In the genomic region with DNA sequence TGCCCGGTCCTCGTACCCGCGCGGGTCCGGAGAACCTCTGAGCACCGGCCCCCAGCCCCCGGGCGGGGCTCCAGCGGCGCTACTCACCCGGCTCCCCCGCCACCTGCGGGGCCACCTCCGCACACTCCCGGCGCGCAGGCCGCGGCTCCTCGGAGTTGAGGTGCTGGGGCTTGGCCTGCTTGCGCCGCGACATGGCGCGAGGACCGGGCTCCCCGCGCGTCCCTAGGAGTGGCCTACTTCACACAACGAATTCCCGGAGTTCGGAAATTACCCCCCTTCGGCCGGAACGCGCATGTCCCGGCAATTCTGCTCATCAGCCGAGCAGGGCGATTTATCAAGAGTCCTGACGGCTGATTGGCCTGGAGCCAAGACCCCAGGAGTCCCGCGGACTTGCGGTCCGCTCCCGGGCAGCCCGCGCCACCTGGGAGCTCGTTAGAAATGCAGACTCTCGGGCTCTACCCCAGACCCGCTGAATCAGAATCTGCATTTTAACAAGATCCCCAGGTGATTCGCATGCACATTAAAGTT, we compare ENCODE assay signal across 1 cellular context.
A peak's percentile ranks its signal among the peaks of the same experiment; 100 is the strongest.
TF ChIP-seq lines count a peak whose summit lies in the region.

No MANE protein-coding gene starts in this region.

TF ChIP-seq in HEK293, 187 proteins besides CTCF, POLR2A, EP300 and RAD21 (continued from another document and continues in another):
- TF ChIP-seq, protein P1, sequence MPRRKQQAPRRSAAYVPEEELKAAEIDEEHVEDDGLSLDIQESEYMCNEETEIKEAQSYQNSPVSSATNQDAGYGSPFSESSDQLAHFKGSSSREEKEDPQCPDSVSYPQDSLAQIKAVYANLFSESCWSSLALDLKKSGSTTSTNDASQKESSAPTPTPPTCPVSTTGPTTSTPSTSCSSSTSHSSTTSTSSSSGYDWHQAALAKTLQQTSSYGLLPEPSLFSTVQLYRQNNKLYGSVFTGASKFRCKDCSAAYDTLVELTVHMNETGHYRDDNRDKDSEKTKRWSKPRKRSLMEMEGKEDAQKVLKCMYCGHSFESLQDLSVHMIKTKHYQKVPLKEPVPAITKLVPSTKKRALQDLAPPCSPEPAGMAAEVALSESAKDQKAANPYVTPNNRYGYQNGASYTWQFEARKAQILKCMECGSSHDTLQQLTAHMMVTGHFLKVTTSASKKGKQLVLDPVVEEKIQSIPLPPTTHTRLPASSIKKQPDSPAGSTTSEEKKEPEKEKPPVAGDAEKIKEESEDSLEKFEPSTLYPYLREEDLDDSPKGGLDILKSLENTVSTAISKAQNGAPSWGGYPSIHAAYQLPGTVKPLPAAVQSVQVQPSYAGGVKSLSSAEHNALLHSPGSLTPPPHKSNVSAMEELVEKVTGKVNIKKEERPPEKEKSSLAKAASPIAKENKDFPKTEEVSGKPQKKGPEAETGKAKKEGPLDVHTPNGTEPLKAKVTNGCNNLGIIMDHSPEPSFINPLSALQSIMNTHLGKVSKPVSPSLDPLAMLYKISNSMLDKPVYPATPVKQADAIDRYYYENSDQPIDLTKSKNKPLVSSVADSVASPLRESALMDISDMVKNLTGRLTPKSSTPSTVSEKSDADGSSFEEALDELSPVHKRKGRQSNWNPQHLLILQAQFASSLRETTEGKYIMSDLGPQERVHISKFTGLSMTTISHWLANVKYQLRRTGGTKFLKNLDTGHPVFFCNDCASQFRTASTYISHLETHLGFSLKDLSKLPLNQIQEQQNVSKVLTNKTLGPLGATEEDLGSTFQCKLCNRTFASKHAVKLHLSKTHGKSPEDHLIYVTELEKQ (tag by site-specific recombination; IDR thresholded peaks at IDR 0.05; ENCODE audit: borderline replicate concordance) = peak; percentile 95
- TF ChIP-seq, protein P2, sequence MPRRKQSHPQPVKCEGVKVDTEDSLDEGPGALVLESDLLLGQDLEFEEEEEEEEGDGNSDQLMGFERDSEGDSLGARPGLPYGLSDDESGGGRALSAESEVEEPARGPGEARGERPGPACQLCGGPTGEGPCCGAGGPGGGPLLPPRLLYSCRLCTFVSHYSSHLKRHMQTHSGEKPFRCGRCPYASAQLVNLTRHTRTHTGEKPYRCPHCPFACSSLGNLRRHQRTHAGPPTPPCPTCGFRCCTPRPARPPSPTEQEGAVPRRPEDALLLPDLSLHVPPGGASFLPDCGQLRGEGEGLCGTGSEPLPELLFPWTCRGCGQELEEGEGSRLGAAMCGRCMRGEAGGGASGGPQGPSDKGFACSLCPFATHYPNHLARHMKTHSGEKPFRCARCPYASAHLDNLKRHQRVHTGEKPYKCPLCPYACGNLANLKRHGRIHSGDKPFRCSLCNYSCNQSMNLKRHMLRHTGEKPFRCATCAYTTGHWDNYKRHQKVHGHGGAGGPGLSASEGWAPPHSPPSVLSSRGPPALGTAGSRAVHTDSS (tag by site-specific recombination; IDR thresholded peaks at IDR 0.05) = peak; percentile 42; the same call in 1 of the 2 replicates
- 0 out of 2 replicates have a peak, but pooled peaks have one; percentile 14 for TF ChIP-seq SP2 (tag by site-specific recombination; IDR thresholded peaks at IDR 0.05)
- TF ChIP-seq ZNF76 (tag by site-specific recombination; IDR thresholded peaks at IDR 0.05; ENCODE audit: borderline replicate concordance, low read depth) = peak; percentile 61; the same call in 1 of the 2 replicates
- TF ChIP-seq, protein P3, sequence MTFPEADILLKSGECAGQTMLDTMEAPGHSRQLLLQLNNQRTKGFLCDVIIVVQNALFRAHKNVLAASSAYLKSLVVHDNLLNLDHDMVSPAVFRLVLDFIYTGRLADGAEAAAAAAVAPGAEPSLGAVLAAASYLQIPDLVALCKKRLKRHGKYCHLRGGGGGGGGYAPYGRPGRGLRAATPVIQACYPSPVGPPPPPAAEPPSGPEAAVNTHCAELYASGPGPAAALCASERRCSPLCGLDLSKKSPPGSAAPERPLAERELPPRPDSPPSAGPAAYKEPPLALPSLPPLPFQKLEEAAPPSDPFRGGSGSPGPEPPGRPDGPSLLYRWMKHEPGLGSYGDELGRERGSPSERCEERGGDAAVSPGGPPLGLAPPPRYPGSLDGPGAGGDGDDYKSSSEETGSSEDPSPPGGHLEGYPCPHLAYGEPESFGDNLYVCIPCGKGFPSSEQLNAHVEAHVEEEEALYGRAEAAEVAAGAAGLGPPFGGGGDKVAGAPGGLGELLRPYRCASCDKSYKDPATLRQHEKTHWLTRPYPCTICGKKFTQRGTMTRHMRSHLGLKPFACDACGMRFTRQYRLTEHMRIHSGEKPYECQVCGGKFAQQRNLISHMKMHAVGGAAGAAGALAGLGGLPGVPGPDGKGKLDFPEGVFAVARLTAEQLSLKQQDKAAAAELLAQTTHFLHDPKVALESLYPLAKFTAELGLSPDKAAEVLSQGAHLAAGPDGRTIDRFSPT (tag by site-specific recombination; IDR thresholded peaks at IDR 0.05) = peak; percentile 78
- 0 out of 2 replicates have a peak, but pooled peaks have one; percentile 16 for TF ChIP-seq BCL11A (tag by site-specific recombination; IDR thresholded peaks at IDR 0.05; ENCODE audit: low read depth)
- peak; percentile 44; the same call in 1 of the 2 replicates for TF ChIP-seq YY1 (tag by site-specific recombination; IDR thresholded peaks at IDR 0.05)
- TF ChIP-seq, protein P4, sequence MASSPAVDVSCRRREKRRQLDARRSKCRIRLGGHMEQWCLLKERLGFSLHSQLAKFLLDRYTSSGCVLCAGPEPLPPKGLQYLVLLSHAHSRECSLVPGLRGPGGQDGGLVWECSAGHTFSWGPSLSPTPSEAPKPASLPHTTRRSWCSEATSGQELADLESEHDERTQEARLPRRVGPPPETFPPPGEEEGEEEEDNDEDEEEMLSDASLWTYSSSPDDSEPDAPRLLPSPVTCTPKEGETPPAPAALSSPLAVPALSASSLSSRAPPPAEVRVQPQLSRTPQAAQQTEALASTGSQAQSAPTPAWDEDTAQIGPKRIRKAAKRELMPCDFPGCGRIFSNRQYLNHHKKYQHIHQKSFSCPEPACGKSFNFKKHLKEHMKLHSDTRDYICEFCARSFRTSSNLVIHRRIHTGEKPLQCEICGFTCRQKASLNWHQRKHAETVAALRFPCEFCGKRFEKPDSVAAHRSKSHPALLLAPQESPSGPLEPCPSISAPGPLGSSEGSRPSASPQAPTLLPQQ (tag by site-specific recombination; IDR thresholded peaks at IDR 0.05) = peak; percentile 39
- TF ChIP-seq ZNF423 (tag by site-specific recombination; IDR thresholded peaks at IDR 0.05) = peak; percentile 70; the same call in 1 of the 2 replicates
- TF ChIP-seq KLF16 (tag by site-specific recombination; IDR thresholded peaks at IDR 0.05) = no peak
- TF ChIP-seq, protein P5, sequence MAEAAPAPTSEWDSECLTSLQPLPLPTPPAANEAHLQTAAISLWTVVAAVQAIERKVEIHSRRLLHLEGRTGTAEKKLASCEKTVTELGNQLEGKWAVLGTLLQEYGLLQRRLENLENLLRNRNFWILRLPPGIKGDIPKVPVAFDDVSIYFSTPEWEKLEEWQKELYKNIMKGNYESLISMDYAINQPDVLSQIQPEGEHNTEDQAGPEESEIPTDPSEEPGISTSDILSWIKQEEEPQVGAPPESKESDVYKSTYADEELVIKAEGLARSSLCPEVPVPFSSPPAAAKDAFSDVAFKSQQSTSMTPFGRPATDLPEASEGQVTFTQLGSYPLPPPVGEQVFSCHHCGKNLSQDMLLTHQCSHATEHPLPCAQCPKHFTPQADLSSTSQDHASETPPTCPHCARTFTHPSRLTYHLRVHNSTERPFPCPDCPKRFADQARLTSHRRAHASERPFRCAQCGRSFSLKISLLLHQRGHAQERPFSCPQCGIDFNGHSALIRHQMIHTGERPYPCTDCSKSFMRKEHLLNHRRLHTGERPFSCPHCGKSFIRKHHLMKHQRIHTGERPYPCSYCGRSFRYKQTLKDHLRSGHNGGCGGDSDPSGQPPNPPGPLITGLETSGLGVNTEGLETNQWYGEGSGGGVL (tag by site-specific recombination; IDR thresholded peaks at IDR 0.05) = peak; percentile 47; the same call in 1 of the 2 replicates
- no peak for TF ChIP-seq ZNF416 (tag by site-specific recombination; IDR thresholded peaks at IDR 0.05)
- TF ChIP-seq HOXA7 (CRISPR knock-in tag; IDR thresholded peaks at IDR 0.05; ENCODE audit: borderline replicate concordance) = no peak
- TF ChIP-seq ZNF677 (tag by site-specific recombination; IDR thresholded peaks at IDR 0.05) = 0 out of 2 replicates have a peak, but pooled peaks have one; percentile 47
- no peak for TF ChIP-seq KLF9 (tag by site-specific recombination; IDR thresholded peaks at IDR 0.05; ENCODE audit: low read depth)
- peak; percentile 43; the same call in 1 of the 2 replicates for TF ChIP-seq ZBTB48 (tag by site-specific recombination; IDR thresholded peaks at IDR 0.05)
- TF ChIP-seq ZNF23 (tag by site-specific recombination; IDR thresholded peaks at IDR 0.05; ENCODE audit: borderline replicate concordance) = no peak
- TF ChIP-seq, protein P6, sequence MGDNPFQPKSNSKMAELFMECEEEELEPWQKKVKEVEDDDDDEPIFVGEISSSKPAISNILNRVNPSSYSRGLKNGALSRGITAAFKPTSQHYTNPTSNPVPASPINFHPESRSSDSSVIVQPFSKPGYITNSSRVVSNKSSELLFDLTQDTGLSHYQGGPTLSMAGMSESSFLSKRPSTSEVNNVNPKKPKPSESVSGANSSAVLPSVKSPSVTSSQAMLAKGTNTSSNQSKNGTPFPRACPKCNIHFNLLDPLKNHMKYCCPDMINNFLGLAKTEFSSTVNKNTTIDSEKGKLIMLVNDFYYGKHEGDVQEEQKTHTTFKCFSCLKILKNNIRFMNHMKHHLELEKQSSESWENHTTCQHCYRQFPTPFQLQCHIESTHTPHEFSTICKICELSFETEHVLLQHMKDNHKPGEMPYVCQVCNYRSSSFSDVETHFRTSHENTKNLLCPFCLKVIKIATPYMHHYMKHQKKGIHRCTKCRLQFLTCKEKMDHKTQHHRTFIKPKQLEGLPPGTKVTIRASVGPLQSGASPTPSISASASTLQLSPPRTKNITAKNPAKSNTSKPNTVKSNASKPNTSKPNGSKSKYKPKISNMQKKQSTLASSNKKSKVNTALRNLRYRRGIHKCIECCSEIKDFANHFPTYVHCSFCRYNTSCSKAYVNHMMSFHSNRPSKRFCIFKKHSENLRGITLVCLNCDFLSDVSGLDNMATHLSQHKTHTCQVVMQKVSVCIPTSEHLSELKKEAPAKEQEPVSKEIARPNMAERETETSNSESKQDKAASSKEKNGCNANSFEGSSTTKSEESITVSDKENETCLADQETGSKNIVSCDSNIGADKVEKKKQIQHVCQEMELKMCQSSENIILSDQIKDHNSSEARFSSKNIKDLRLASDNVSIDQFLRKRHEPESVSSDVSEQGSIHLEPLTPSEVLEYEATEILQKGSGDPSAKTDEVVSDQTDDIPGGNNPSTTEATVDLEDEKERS (tag by site-specific recombination; IDR thresholded peaks at IDR 0.05) = no peak
- TF ChIP-seq ZNF140 (tag by site-specific recombination; IDR thresholded peaks at IDR 0.05) = peak; percentile 100
- TF ChIP-seq ZNF791 (tag by site-specific recombination; IDR thresholded peaks at IDR 0.05) = no peak
- TF ChIP-seq WT1 (tag by site-specific recombination; IDR thresholded peaks at IDR 0.05) = peak; percentile 23
- peak; percentile 31; the same call in 1 of the 2 replicates for TF ChIP-seq ZNF335 (tag by site-specific recombination; conservative IDR thresholded peaks at IDR 0.05)
- peak; percentile 14 for TF ChIP-seq ZNF529 (tag by site-specific recombination; IDR thresholded peaks at IDR 0.05; ENCODE audit: insufficient replicate concordance)
- TF ChIP-seq ZNF747 (tag by site-specific recombination; IDR thresholded peaks at IDR 0.05) = no peak
- peak; percentile 17; the same call in 1 of the 2 replicates for TF ChIP-seq ZBTB1 (tag by site-specific recombination; IDR thresholded peaks at IDR 0.05)
- TF ChIP-seq, protein P7, sequence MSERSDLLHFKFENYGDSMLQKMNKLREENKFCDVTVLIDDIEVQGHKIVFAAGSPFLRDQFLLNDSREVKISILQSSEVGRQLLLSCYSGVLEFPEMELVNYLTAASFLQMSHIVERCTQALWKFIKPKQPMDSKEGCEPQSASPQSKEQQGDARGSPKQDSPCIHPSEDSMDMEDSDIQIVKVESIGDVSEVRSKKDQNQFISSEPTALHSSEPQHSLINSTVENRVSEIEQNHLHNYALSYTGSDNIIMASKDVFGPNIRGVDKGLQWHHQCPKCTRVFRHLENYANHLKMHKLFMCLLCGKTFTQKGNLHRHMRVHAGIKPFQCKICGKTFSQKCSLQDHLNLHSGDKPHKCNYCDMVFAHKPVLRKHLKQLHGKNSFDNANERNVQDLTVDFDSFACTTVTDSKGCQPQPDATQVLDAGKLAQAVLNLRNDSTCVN (tag by site-specific recombination; optimal IDR thresholded peaks at IDR 0.05) = peak; percentile 92
- TF ChIP-seq ZNF214 (tag by site-specific recombination; IDR thresholded peaks at IDR 0.05; ENCODE audit: borderline replicate concordance) = peak; percentile 13; the same call in 1 of the 2 replicates
- TF ChIP-seq, protein P8, sequence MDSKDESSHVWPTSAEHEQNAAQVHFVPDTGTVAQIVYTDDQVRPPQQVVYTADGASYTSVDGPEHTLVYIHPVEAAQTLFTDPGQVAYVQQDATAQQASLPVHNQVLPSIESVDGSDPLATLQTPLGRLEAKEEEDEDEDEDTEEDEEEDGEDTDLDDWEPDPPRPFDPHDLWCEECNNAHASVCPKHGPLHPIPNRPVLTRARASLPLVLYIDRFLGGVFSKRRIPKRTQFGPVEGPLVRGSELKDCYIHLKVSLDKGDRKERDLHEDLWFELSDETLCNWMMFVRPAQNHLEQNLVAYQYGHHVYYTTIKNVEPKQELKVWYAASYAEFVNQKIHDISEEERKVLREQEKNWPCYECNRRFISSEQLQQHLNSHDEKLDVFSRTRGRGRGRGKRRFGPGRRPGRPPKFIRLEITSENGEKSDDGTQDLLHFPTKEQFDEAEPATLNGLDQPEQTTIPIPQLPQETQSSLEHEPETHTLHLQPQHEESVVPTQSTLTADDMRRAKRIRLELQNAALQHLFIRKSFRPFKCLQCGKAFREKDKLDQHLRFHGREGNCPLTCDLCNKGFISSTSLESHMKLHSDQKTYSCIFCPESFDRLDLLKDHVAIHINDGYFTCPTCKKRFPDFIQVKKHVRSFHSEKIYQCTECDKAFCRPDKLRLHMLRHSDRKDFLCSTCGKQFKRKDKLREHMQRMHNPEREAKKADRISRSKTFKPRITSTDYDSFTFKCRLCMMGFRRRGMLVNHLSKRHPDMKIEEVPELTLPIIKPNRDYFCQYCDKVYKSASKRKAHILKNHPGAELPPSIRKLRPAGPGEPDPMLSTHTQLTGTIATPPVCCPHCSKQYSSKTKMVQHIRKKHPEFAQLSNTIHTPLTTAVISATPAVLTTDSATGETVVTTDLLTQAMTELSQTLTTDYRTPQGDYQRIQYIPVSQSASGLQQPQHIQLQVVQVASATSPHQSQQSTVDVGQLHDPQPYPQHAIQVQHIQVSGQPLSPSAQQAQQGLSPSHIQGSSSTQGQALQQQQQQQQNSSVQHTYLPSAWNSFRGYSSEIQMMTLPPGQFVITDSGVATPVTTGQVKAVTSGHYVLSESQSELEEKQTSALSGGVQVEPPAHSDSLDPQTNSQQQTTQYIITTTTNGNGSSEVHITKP (tag by site-specific recombination; IDR thresholded peaks at IDR 0.05) = peak; percentile 20; the same call in 1 of the 2 replicates
- TF ChIP-seq ZNF37A (tag by site-specific recombination; IDR thresholded peaks at IDR 0.05) = peak; percentile 77; the same call in 1 of the 2 replicates
- TF ChIP-seq MEIS1 (CRISPR knock-in tag; IDR thresholded peaks at IDR 0.05; ENCODE audit: borderline replicate concordance) = peak; percentile 86
- peak; percentile 40 for TF ChIP-seq ZXDB (tag by site-specific recombination; IDR thresholded peaks at IDR 0.05)
- no peak; the same call in 1 of the 2 replicates for TF ChIP-seq ZNF830 (tag by site-specific recombination; IDR thresholded peaks at IDR 0.05; ENCODE audit: low read depth)
